In the genomic region with DNA sequence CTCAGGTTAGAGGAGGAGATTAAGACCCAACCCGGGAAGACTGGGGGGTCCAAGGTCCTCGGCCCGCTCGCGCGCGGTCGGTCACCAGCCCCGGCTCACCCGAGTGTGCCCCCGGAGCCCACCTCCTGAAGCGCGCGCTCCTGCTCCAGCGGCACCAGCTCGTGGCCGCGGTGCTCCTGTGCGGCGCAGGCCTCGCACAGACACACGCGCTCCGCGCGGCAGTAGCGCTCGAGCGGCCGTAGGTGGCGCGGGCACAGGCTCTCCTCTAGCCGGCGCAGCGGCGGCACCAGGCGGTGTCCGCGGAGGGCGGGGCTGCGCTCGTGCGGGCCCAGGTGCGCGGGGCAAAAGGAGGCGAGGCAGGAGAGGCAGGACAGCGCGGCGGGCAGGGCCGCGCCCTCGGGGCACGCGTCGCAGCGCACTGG, we compare ENCODE assay signal across 8 cellular contexts. TPM values are rescaled to one million over a fixed set of nuclear protein-coding genes. Genes with fewer than 3 reads are reported as not detected.
DNase-seq lines count a peak whose midpoint lies in the region; ATAC-seq and TF ChIP-seq lines count a peak whose summit lies in the region.

No MANE protein-coding gene starts in this region.

- peak; percentile 13 for TF ChIP-seq POLR2A in HCT116 (IDR thresholded peaks at IDR 0.05; ENCODE audit: borderline replicate concordance, extremely low read depth, insufficient read depth, insufficient read length)

- peaks cover 0 to 4% of the 10 kb centered on the region in 2 experiments; a peak in 1 of 4 replicates for H3K36me3 ChIP-seq in HCT116 (ENCODE audit: control insufficient read depth in 1 of 2, insufficient read depth in 2 of 2, low read length in 2 of 2)

- no peaks in the 10 kb centered on the region for H3K9me3 ChIP-seq in HCT116 (ENCODE audit: control insufficient read depth in 1 of 2, insufficient read depth in 1 of 2, low read depth in 1 of 2, low read length in 2 of 2)

- peak in 2 of 3 experiments; percentile 37 to 49; a peak in 3 of 6 replicates for TF ChIP-seq CTCF in HCT116 (IDR thresholded peaks at IDR 0.05 in 2 of 3, conservative IDR thresholded peaks at IDR 0.05 in 1 of 3; ENCODE audit: borderline replicate concordance in 1 of 3, insufficient read depth in 1 of 3, low read depth in 2 of 3, low read length in 2 of 3)

- H3K4me1 Mint-ChIP-seq in activated CD4-positive, alpha-beta memory T cell treated with anti-CD3 and anti-CD28 coated beads for 36 hours (ENCODE audit: low read depth): peaks cover 33% of the 10 kb centered on the region

- ATAC-seq in HCT116: peak; percentile 49

- H3K36me3 Mint-ChIP-seq in activated CD4-positive, alpha-beta memory T cell treated with anti-CD3 and anti-CD28 coated beads for 36 hours: peaks cover 3% of the 10 kb centered on the region

- H3K79me2 ChIP-seq in HCT116 (ENCODE audit: insufficient read depth, low read length): peaks cover 27% of the 10 kb centered on the region

- POLR2A ChIA-PET in HCT116 (lab: Charles Lee): interaction anchor here (0.7 to 3.4 kb wide), 14 partner anchors 9 to 102 kb away, joined by 3 to 24 read pairs (median 4); partner anchors contain the start of genes ACOX1, MRPL38, TEN1 and TRIM65
- POLR2A ChIA-PET in activated CD4-positive, alpha-beta memory T cell treated with anti-CD3 and anti-CD28 coated beads for 36 hours (lab: Charles Lee): interaction anchor here (0.6 to 2.8 kb wide), 5 partner anchors 13 to 567 kb away, joined by 4 to 17 read pairs (median 6); partner anchors contain the start of genes TRIM65 and WBP2

- peak overlapping the region; percentile 96 for H3K9ac ChIP-seq in HCT116 (ENCODE audit: low read length)

- no peak for TF ChIP-seq RAD21 in HCT116 (IDR thresholded peaks at IDR 0.05; ENCODE audit: low read depth)

- peak overlapping the region; percentile 99 for H3K27ac ChIP-seq in HCT116 (ENCODE audit: low read depth, low read length)

- RAD21 ChIA-PET in HCT116 (lab: Charles Lee; ENCODE audit: low non-redundant PET in 1 of 2, low total read pairs in 2 of 2, uncharacterized antibody in 2 of 2, unreplicated experiment in 2 of 2): interaction anchor here in 1 of 2 experiments (0.6 to 0.8 kb wide), 2 partner anchors 13 to 19 kb away, joined by 4 read pairs; partner anchors contain the start of gene TRIM65

- H3K4me2 ChIP-seq in HCT116 (ENCODE audit: low read length): peak overlapping the region; percentile 96

- no TSS peak for BruUV-seq in HCT116 (replicated peaks; lab: Mats Ljungman, UMichigan)

- peaks cover 44 to 62% of the 10 kb centered on the region in 2 experiments for H3K4me1 ChIP-seq in HCT116 (ENCODE audit: control insufficient read depth in 1 of 2, insufficient read depth in 2 of 2, low read length in 2 of 2)

- H4K20me1 ChIP-seq in HCT116 (ENCODE audit: insufficient read depth): no peaks in the 10 kb centered on the region

- CTCF ChIA-PET in HCT116 (lab: Charles Lee): interaction anchor here (0.6 to 6.3 kb wide), 14 partner anchors 10 to 276 kb away, joined by 3 to 57 read pairs (median 4); partner anchors contain the start of genes CDK3, MRPL38, TRIM65 and WBP2
- CTCF ChIA-PET in activated CD4-positive, alpha-beta memory T cell treated with anti-CD3 and anti-CD28 coated beads for 36 hours (lab: Charles Lee): interaction anchor here (0.6 to 11.0 kb wide), 16 partner anchors 9 to 340 kb away, joined by 3 to 111 read pairs (median 4); partner anchors contain the start of genes FBF1, TRIM65 and WBP2

- no peak overlapping the region for H2AFZ ChIP-seq in HCT116 (ENCODE audit: low read depth, low read length, poor library complexity, severe bottlenecking)

- intact Hi-C loops in HCT116 (cut with micrococcal nuclease): loop anchor here (1.0 to 5.0 kb wide), 2 partner anchors 22 to 100 kb away; partner anchors contain the start of gene WBP2
- intact Hi-C loops in activated CD4-positive, alpha-beta memory T cell treated with anti-CD3 and anti-CD28 coated beads for 36 hours (cut with micrococcal nuclease): loop anchor here (2.0 kb wide), 2 partner anchors 19 kb away; partner anchors contain the start of gene TRIM65

- no peaks in the 10 kb centered on the region for H3K27me3 Mint-ChIP-seq in activated CD4-positive, alpha-beta memory T cell treated with anti-CD3 and anti-CD28 coated beads for 36 hours

- H3K4me3 ChIP-seq in HCT116 (replicated peaks in 1 of 2; ENCODE audit: low read depth in 1 of 2, low read length in 2 of 2): peak overlapping the region; percentile 69 to 81

- H3K9me2 ChIP-seq in HCT116 (ENCODE audit: insufficient read depth): no peaks in the 10 kb centered on the region

- H3K4me3 Mint-ChIP-seq in activated CD4-positive, alpha-beta memory T cell treated with anti-CD3 and anti-CD28 coated beads for 36 hours: peak overlapping the region; percentile 89

- H3K9me3 Mint-ChIP-seq in activated CD4-positive, alpha-beta memory T cell treated with anti-CD3 and anti-CD28 coated beads for 36 hours: no peaks in the 10 kb centered on the region

- H3K27ac Mint-ChIP-seq in activated CD4-positive, alpha-beta memory T cell treated with anti-CD3 and anti-CD28 coated beads for 36 hours: peak overlapping the region; percentile 92

- no peaks in the 10 kb centered on the region for H3K27me3 ChIP-seq in HCT116 (ENCODE audit: insufficient read depth, low read length)

- DNase-seq in COR-L47 (lab: John Stamatoyannopoulos, UW): peak; percentile 73
- DNase-seq in HCT116 (ENCODE audit: low read depth, low spot score): no peak
- peak; percentile 66 for DNase-seq in NCI-H345 (lab: John Stamatoyannopoulos, UW)
- peak; percentile 81 for DNase-seq in activated CD4-positive, alpha-beta memory T cell treated with anti-CD3 and anti-CD28 coated beads for 36 hours
- peak; percentile 90 for DNase-seq in ecto neural progenitor cell (ENCODE audit: low spot score)
- peak; percentile 60 for DNase-seq in medulla oblongata (ENCODE audit: extremely low spot score)
- peak; percentile 37 to 40 for DNase-seq in stimulated activated CD8-positive, alpha-beta memory T cell treated with anti-CD3 and anti-CD28 coated beads, Interleukin-15, amount 100 ng/mL, for 4 hours (ENCODE audit: low read depth in 2 of 2)
- no peak for DNase-seq in GDM1 (lab: John Stamatoyannopoulos, UW)

TF ChIP-seq in HCT116, 20 proteins besides CTCF, POLR2A, EP300 and RAD21:
- TF ChIP-seq ATF3 (IDR thresholded peaks at IDR 0.05) (no peak), ZFX (IDR thresholded peaks at IDR 0.05) (peak; percentile 92; the same call in 1 of the 2 replicates), TCF7L2 (IDR thresholded peaks at IDR 0.05; ENCODE audit: borderline replicate concordance, extremely low read depth, insufficient read depth, insufficient read length) (no peak), YY1 (IDR thresholded peaks at IDR 0.05; ENCODE audit: extremely low read depth, insufficient replicate concordance, low read depth, low read length) (peak; percentile 33), JUND (IDR thresholded peaks at IDR 0.05) (no peak), ELF1 (IDR thresholded peaks at IDR 0.05; ENCODE audit: borderline replicate concordance, low read depth) (no peak), EZH2 (IDR thresholded peaks at IDR 0.05) (no peak)

RNA-seq across cellular contexts. Expression of gene TRIM47, which starts 0.6 kb away (rescaled TPM):
- 86.7 TPM for total RNA-seq in HCT116 (2021; ENCODE audit: unreplicated experiment)
- polyA plus RNA-seq in HCT116 (2012): 49.9 and 67.2 TPM in 2 replicates
- 10 to 100 TPM; 18.5 to 19.5 TPM for total RNA-seq in activated CD4-positive, alpha-beta memory T cell treated with anti-CD3 and anti-CD28 coated beads for 36 hours

RNA-seq across cellular contexts. Expression of gene TRIM65, which starts 19.0 kb away (rescaled TPM):
- 53.0 TPM for total RNA-seq in HCT116 (2021; ENCODE audit: unreplicated experiment)
- polyA plus RNA-seq in HCT116 (2012): 26.3 and 29.9 TPM in 2 replicates
- 10 to 100 TPM; 27.5 to 28.2 TPM for total RNA-seq in activated CD4-positive, alpha-beta memory T cell treated with anti-CD3 and anti-CD28 coated beads for 36 hours

RNA-seq across cellular contexts. Expression of gene WBP2, which starts 22.6 kb away (rescaled TPM):
- 132 TPM for total RNA-seq in HCT116 (2021; ENCODE audit: unreplicated experiment)
- 184 and 186 TPM in 2 replicates for polyA plus RNA-seq in HCT116 (2012)
- total RNA-seq in activated CD4-positive, alpha-beta memory T cell treated with anti-CD3 and anti-CD28 coated beads for 36 hours: 10 to 100 TPM; 79.1 to 80.6 TPM

RNA-seq across cellular contexts. Expression of gene MRPL38, which starts 26.9 kb away (rescaled TPM):
- total RNA-seq in HCT116 (2021; ENCODE audit: unreplicated experiment): 219 TPM
- polyA plus RNA-seq in HCT116 (2012): 114 and 130 TPM in 2 replicates
- total RNA-seq in activated CD4-positive, alpha-beta memory T cell treated with anti-CD3 and anti-CD28 coated beads for 36 hours: 100 to 1,000 TPM; 108 TPM

RNA-seq across cellular contexts. Expression of gene UNC13D, which starts 33.6 kb away (rescaled TPM):
- total RNA-seq in HCT116 (2021; ENCODE audit: unreplicated experiment): 20.2 TPM
- 20.3 and 22.7 TPM in 2 replicates for polyA plus RNA-seq in HCT116 (2012)
- 100 to 1,000 TPM; 135 to 139 TPM for total RNA-seq in activated CD4-positive, alpha-beta memory T cell treated with anti-CD3 and anti-CD28 coated beads for 36 hours

Comparison
In these comparisons a context has a peak if more than half of its experiments do, and no peak if none do; other contexts are left out.
1. DNase-seq: peak in COR-L47 (single experiment), NCI-H345 (single experiment), activated CD4-positive, alpha-beta memory T cell treated with anti-CD3 and anti-CD28 coated beads for 36 hours (single experiment), ecto neural progenitor cell (single experiment), medulla oblongata (single experiment) and stimulated activated CD8-positive, alpha-beta memory T cell treated with anti-CD3 and anti-CD28 coated beads, Interleukin-15, amount 100 ng/mL, for 4 hours (2 of 2); none in HCT116 (single experiment) and GDM1 (single experiment).